Comparison of ENCODE assay signal across 27 cellular contexts in genomic region chr13:52419080-52419479, GRCh38.
"Had no signal": no experiment of that assay in that cellular context is flagged by ENCODE, and none has a peak within 500 bp of the region (broad histone marks: within the 10 kb centered on the region; RNA-seq: fewer than 3 reads in every experiment).

No MANE protein-coding gene starts in this region.

- H3K4me3 ChIP-seq: SJSA1 had no signal

- ATAC-seq: activated CD8-positive, alpha-beta T cell treated with anti-CD3 and anti-CD28 coated beads for 36 hours; activated T-cell treated with anti-CD3 and anti-CD28 coated beads, Interleukin-2, amount 50 U/mL, for 72 hours; Panc1; SK-N-SH treated with all-trans-retinoic acid at 6 μM for 48 hours had no signal

- H3K4me3 Mint-ChIP-seq: activated CD8-positive, alpha-beta T cell treated with anti-CD3 and anti-CD28 coated beads for 36 hours; activated naive CD4-positive, alpha-beta T cell treated with anti-CD3 and anti-CD28 coated beads, Interleukin-2, amount 10 ng/mL, durations not matched to agents 7 days and 5 days; activated naive CD8-positive, alpha-beta T cell treated with anti-CD3 and anti-CD28 coated beads for 36 hours; activated T-cell treated with anti-CD3 and anti-CD28 coated beads, Interleukin-2, amount 50 U/mL, for 72 hours; IgD-negative memory B cell had no signal

- H3K9me3 ChIP-seq: SJSA1 had no signal

- H3K9me3 Mint-ChIP-seq: activated CD8-positive, alpha-beta T cell treated with anti-CD3 and anti-CD28 coated beads for 36 hours; activated naive CD4-positive, alpha-beta T cell treated with anti-CD3 and anti-CD28 coated beads, Interleukin-2, amount 10 ng/mL, durations not matched to agents 7 days and 5 days; activated naive CD8-positive, alpha-beta T cell treated with anti-CD3 and anti-CD28 coated beads for 36 hours; activated T-cell treated with anti-CD3 and anti-CD28 coated beads, Interleukin-2, amount 50 U/mL, for 72 hours; activated T-helper 2 cell treated with anti-CD3 and anti-CD28 coated beads, Interferon-gamma antibody, Interleukin-2, Interleukin-4, amounts not matched to agents 10 μg/mL and 5 μg/mL and 100 μg/mL, durations not matched to agents 14 hours and 24 hours and 36 hours; IgD-negative memory B cell had no signal

- H3K27me3 Mint-ChIP-seq: activated CD8-positive, alpha-beta T cell treated with anti-CD3 and anti-CD28 coated beads for 36 hours; activated naive CD4-positive, alpha-beta T cell treated with anti-CD3 and anti-CD28 coated beads, Interleukin-2, amount 10 ng/mL, durations not matched to agents 7 days and 5 days; activated naive CD8-positive, alpha-beta T cell treated with anti-CD3 and anti-CD28 coated beads for 36 hours; IgD-negative memory B cell had no signal

- H3K36me3 ChIP-seq: WERI-Rb-1 had no signal

- H3K27ac ChIP-seq: SJSA1, WERI-Rb-1 had no signal

- H3K27ac Mint-ChIP-seq: activated CD8-positive, alpha-beta T cell treated with anti-CD3 and anti-CD28 coated beads for 36 hours; activated naive CD4-positive, alpha-beta T cell treated with anti-CD3 and anti-CD28 coated beads, Interleukin-2, amount 10 ng/mL, durations not matched to agents 7 days and 5 days; activated naive CD8-positive, alpha-beta T cell treated with anti-CD3 and anti-CD28 coated beads for 36 hours; activated T-cell treated with anti-CD3 and anti-CD28 coated beads, Interleukin-2, amount 50 U/mL, for 72 hours; activated T-helper 2 cell treated with anti-CD3 and anti-CD28 coated beads, Interferon-gamma antibody, Interleukin-2, Interleukin-4, amounts not matched to agents 10 μg/mL and 5 μg/mL and 100 μg/mL, durations not matched to agents 14 hours and 24 hours and 36 hours had no signal

- DNase-seq: activated CD4-positive, alpha-beta T cell treated with anti-CD3 and anti-CD28 coated beads for 4 hours; activated CD8-positive, alpha-beta memory T cell treated with anti-CD3 and anti-CD28 coated beads, Interleukin-2, amount 50 U/mL, for 4 hours; activated CD8-positive, alpha-beta T cell treated with anti-CD3 and anti-CD28 coated beads for 36 hours; activated gamma-delta T cell treated with Interleukin-2 at 50 U/mL for 16 hours; activated naive CD4-positive, alpha-beta T cell treated with anti-CD3 and anti-CD28 coated beads, Interleukin-2, amount 10 ng/mL, durations not matched to agents 7 days and 5 days; activated naive CD8-positive, alpha-beta T cell treated with anti-CD3 and anti-CD28 coated beads for 36 hours; activated T-cell treated with anti-CD3 and anti-CD28 coated beads, Interleukin-2, amount 50 U/mL, for 72 hours; caudate nucleus; KG1; NCI-H1092; NCI-H1417; NCI-H2171; NCI-H2227 treated with DMSO at 0.1 percent for 48 hours; NCI-H510A treated with DMSO at 0.1 percent for 48 hours; NCI-H69; NK-92 treated with Interleukin-12 subunit alpha and Interleukin-12 subunit beta, amount 100 ng/mL, for 24 hours; OCI-M1; RPMI8226; SHP77; SW 1271; T-helper 9 cell; WERI-Rb-1 had no signal

- H3K27me3 ChIP-seq: SJSA1 had no signal

- H3K4me1 Mint-ChIP-seq: activated naive CD4-positive, alpha-beta T cell treated with anti-CD3 and anti-CD28 coated beads, Interleukin-2, amount 10 ng/mL, durations not matched to agents 7 days and 5 days; activated naive CD8-positive, alpha-beta T cell treated with anti-CD3 and anti-CD28 coated beads for 36 hours had no signal
